34 cellular contexts compared by ENCODE assay signal in genomic region chr7:79598351-79598750, GRCh38.
DNase-seq lines count a peak whose midpoint lies in the region; ATAC-seq, FAIRE-seq and TF ChIP-seq lines count a peak whose summit lies in the region.
"Had no signal": no experiment of that assay in that cellular context is flagged by ENCODE, and none has a peak within 500 bp of the region (broad histone marks: within the 10 kb centered on the region; RNA-seq: fewer than 3 reads in every experiment).

No MANE protein-coding gene starts in this region.

- no peak for TF ChIP-seq POLR2A in esophagus muscularis mucosa (IDR thresholded peaks at IDR 0.05; ENCODE audit: low read depth)

- TF ChIP-seq CTCF in keratinocyte (optimal IDR thresholded peaks at IDR 0.05 in 1 of 3, IDR thresholded peaks at IDR 0.05 in 1 of 3, conservative IDR thresholded peaks at IDR 0.05 in 1 of 3; ENCODE audit: extremely low read depth in 1 of 3, insufficient read depth in 2 of 3, low read length in 3 of 3) (no peak), esophagus muscularis mucosa (IDR thresholded peaks at IDR 0.05) (no peak)
- TF ChIP-seq CTCF in activated CD8-positive, alpha-beta T cell treated with anti-CD3 and anti-CD28 coated beads for 36 hours (IDR thresholded peaks at IDR 0.05): no peak

- no peak overlapping the region for H3K4me3 ChIP-seq in keratinocyte (ENCODE audit: control insufficient read depth in 2 of 3, extremely low read depth in 1 of 3, insufficient read depth in 2 of 3, low read depth in 1 of 3, low read length in 3 of 3)
- H3K4me3 ChIP-seq in esophagus muscularis mucosa: no peak overlapping the region
- H3K4me3 ChIP-seq: esophagus squamous epithelium, gastroesophageal sphincter, smooth muscle cell, upper lobe of right lung had no signal

- dilution Hi-C loops in keratinocyte (cut with MboI; ENCODE audit: extremely low pct_ligation_motif_present, low sequenced_read_pairs): no loop called here

- no peaks in the 10 kb centered on the region for H3K9me1 ChIP-seq in keratinocyte (ENCODE audit: control insufficient read depth, extremely low read depth, insufficient read depth, low read length)

- no peaks in the 10 kb centered on the region for H3K79me2 ChIP-seq in keratinocyte (ENCODE audit: control insufficient read depth, insufficient read depth, low read length)

- H3K27ac ChIP-seq in keratinocyte (ENCODE audit: control insufficient read depth, insufficient read depth, low read length): no peak overlapping the region
- H3K27ac ChIP-seq in esophagus muscularis mucosa (replicated peaks in 1 of 4): no peak overlapping the region
- H3K27ac ChIP-seq: brain microvascular endothelial cell, esophagus squamous epithelium, gastroesophageal sphincter, RWPE1, upper lobe of right lung, VCaP had no signal

- no peak overlapping the region for H3K9ac ChIP-seq in keratinocyte (ENCODE audit: control insufficient read depth, extremely low read depth, insufficient read depth, low read length)

- no peak overlapping the region for H3K4me3 Mint-ChIP-seq in activated CD8-positive, alpha-beta T cell treated with anti-CD3 and anti-CD28 coated beads for 36 hours
- H3K4me3 Mint-ChIP-seq: activated CD4-positive, alpha-beta T cell treated with anti-CD3 and anti-CD28 coated beads, Interleukin-2, amount 10 ng/mL, durations not matched to agents 7 days and 5 days; activated CD8-positive, alpha-beta memory T cell treated with anti-CD3 and anti-CD28 coated beads, Interleukin-2, amount 10 ng/mL, durations not matched to agents 7 days and 5 days; activated naive CD4-positive, alpha-beta T cell treated with anti-CD3 and anti-CD28 coated beads for 36 hours; activated T-cell treated with anti-CD3 and anti-CD28 coated beads, Interleukin-2, amount 50 U/mL, for 72 hours; CD4-positive, CD25-positive, alpha-beta regulatory T cell; naive thymus-derived CD4-positive, alpha-beta T cell; stimulated activated effector memory CD8-positive, alpha-beta T cell treated with anti-CD3 and anti-CD28 coated beads, Interleukin-12 subunit alpha, Interleukin-12 subunit beta, amount 100 ng/mL, for 72 hours had no signal

- H3K27me3 ChIP-seq in keratinocyte (ENCODE audit: control insufficient read depth, extremely low read depth, insufficient read depth, low read length) (no peaks in the 10 kb centered on the region), esophagus muscularis mucosa (no peaks in the 10 kb centered on the region)
- H3K27me3 ChIP-seq: brain microvascular endothelial cell, esophagus squamous epithelium, gastroesophageal sphincter, upper lobe of right lung had no signal

- H3K4me1 ChIP-seq in keratinocyte (ENCODE audit: control insufficient read depth, extremely low read depth, insufficient read depth, low read length) (no peaks in the 10 kb centered on the region), esophagus muscularis mucosa (no peaks in the 10 kb centered on the region)
- H3K4me1 ChIP-seq: esophagus squamous epithelium, gastroesophageal sphincter, upper lobe of right lung had no signal

- no peaks in the 10 kb centered on the region for H4K20me1 ChIP-seq in keratinocyte (ENCODE audit: control insufficient read depth, extremely low read depth, insufficient read depth, low read length)

- no peak for ATAC-seq in GM21717 (IDR thresholded peaks at IDR 0.05; ENCODE audit: unreplicated experiment)
- no peak for ATAC-seq in GM18511 (IDR thresholded peaks at IDR 0.05; ENCODE audit: unreplicated experiment)
- no peak for ATAC-seq in activated CD8-positive, alpha-beta T cell treated with anti-CD3 and anti-CD28 coated beads for 36 hours
- ATAC-seq: activated CD8-positive, alpha-beta memory T cell treated with anti-CD3 and anti-CD28 coated beads, Interleukin-2, amount 10 ng/mL, durations not matched to agents 7 days and 5 days; activated T-cell treated with anti-CD3 and anti-CD28 coated beads, Interleukin-2, amount 50 U/mL, for 72 hours; gastroesophageal sphincter; left ventricle myocardium superior; naive thymus-derived CD4-positive, alpha-beta T cell; SK-N-SH treated with all-trans-retinoic acid at 6 μM for 48 hours; stimulated activated effector memory CD8-positive, alpha-beta T cell treated with anti-CD3 and anti-CD28 coated beads, Interleukin-12 subunit alpha, Interleukin-12 subunit beta, amount 100 ng/mL, for 72 hours; upper lobe of right lung had no signal

- no peak overlapping the region for H3K4me2 ChIP-seq in keratinocyte (ENCODE audit: control insufficient read depth, extremely low read depth, insufficient read depth, low read depth, low read length)
- H3K4me2 ChIP-seq: smooth muscle cell had no signal

- FAIRE-seq in keratinocyte (lab: Jason Lieb, UNC): peak; percentile 17
- FAIRE-seq: GM12891, islet of Langerhans had no signal

- H3K27ac Mint-ChIP-seq in activated CD8-positive, alpha-beta T cell treated with anti-CD3 and anti-CD28 coated beads for 36 hours: no peak overlapping the region
- H3K27ac Mint-ChIP-seq: activated CD4-positive, alpha-beta T cell treated with anti-CD3 and anti-CD28 coated beads, Interleukin-2, amount 10 ng/mL, durations not matched to agents 7 days and 5 days; activated CD8-positive, alpha-beta memory T cell treated with anti-CD3 and anti-CD28 coated beads, Interleukin-2, amount 10 ng/mL, durations not matched to agents 7 days and 5 days; activated naive CD4-positive, alpha-beta T cell treated with anti-CD3 and anti-CD28 coated beads for 36 hours; activated T-cell treated with anti-CD3 and anti-CD28 coated beads, Interleukin-2, amount 50 U/mL, for 72 hours; CD4-positive, CD25-positive, alpha-beta regulatory T cell; naive thymus-derived CD4-positive, alpha-beta T cell; stimulated activated effector memory CD8-positive, alpha-beta T cell treated with anti-CD3 and anti-CD28 coated beads, Interleukin-12 subunit alpha, Interleukin-12 subunit beta, amount 100 ng/mL, for 72 hours had no signal

- DNase-seq in HT-29 (ENCODE audit: low spot score) (peak; percentile 59), NCI-H187 (lab: John Stamatoyannopoulos, UW) (peak; percentile 44 to 72), NCI-H510A (lab: John Stamatoyannopoulos, UW) (peak; percentile 4), keratinocyte (ENCODE audit: low read depth, low spot score) (no peak), esophagus muscularis mucosa (ENCODE audit: extremely low spot score) (no peak)
- no peak for DNase-seq in activated CD8-positive, alpha-beta T cell treated with anti-CD3 and anti-CD28 coated beads for 36 hours
- DNase-seq: activated CD4-positive, alpha-beta T cell treated with anti-CD3 and anti-CD28 coated beads, Interleukin-2, amount 10 ng/mL, durations not matched to agents 7 days and 5 days; activated CD8-positive, alpha-beta memory T cell treated with anti-CD3 and anti-CD28 coated beads, Interleukin-2, amount 10 ng/mL, durations not matched to agents 7 days and 5 days; activated naive CD4-positive, alpha-beta T cell treated with anti-CD3 and anti-CD28 coated beads for 36 hours; activated T-cell treated with anti-CD3 and anti-CD28 coated beads, Interleukin-2, amount 50 U/mL, for 72 hours; brain microvascular endothelial cell; CD4-positive, CD25-positive, alpha-beta regulatory T cell; effector memory CD4-positive, alpha-beta T cell; esophagus squamous epithelium; H7; Karpas-422; left ventricle myocardium superior; naive thymus-derived CD4-positive, alpha-beta T cell; NCI-H1436; NCI-H446 treated with DMSO at 0.1 percent for 48 hours; nucleus accumbens; retina; substantia nigra; upper lobe of right lung had no signal

- CTCF ChIA-PET in activated CD8-positive, alpha-beta T cell treated with anti-CD3 and anti-CD28 coated beads for 36 hours (lab: Charles Lee): no interaction called here

- H3K36me3 ChIP-seq in keratinocyte (ENCODE audit: control insufficient read depth in 2 of 2, extremely low read depth in 1 of 2, insufficient read depth in 2 of 2, low read length in 2 of 2): no peaks in the 10 kb centered on the region
- no peaks in the 10 kb centered on the region for H3K36me3 ChIP-seq in esophagus muscularis mucosa
- H3K36me3 ChIP-seq: brain microvascular endothelial cell, esophagus squamous epithelium, gastroesophageal sphincter, upper lobe of right lung had no signal

- H3K9me3 ChIP-seq in keratinocyte (ENCODE audit: control insufficient read depth, low read depth, low read length) (no peaks in the 10 kb centered on the region), esophagus muscularis mucosa (no peaks in the 10 kb centered on the region)
- H3K9me3 ChIP-seq: esophagus squamous epithelium, gastroesophageal sphincter, upper lobe of right lung had no signal

- no peaks in the 10 kb centered on the region for H3K9me3 Mint-ChIP-seq in activated CD8-positive, alpha-beta T cell treated with anti-CD3 and anti-CD28 coated beads for 36 hours
- H3K9me3 Mint-ChIP-seq: activated CD4-positive, alpha-beta T cell treated with anti-CD3 and anti-CD28 coated beads, Interleukin-2, amount 10 ng/mL, durations not matched to agents 7 days and 5 days; activated naive CD4-positive, alpha-beta T cell treated with anti-CD3 and anti-CD28 coated beads for 36 hours; naive thymus-derived CD4-positive, alpha-beta T cell had no signal

- no peaks in the 10 kb centered on the region for H3K4me1 Mint-ChIP-seq in activated CD8-positive, alpha-beta T cell treated with anti-CD3 and anti-CD28 coated beads for 36 hours (ENCODE audit: low read depth)
- H3K4me1 Mint-ChIP-seq: activated CD4-positive, alpha-beta T cell treated with anti-CD3 and anti-CD28 coated beads, Interleukin-2, amount 10 ng/mL, durations not matched to agents 7 days and 5 days; activated CD8-positive, alpha-beta memory T cell treated with anti-CD3 and anti-CD28 coated beads, Interleukin-2, amount 10 ng/mL, durations not matched to agents 7 days and 5 days; CD4-positive, CD25-positive, alpha-beta regulatory T cell; naive thymus-derived CD4-positive, alpha-beta T cell; stimulated activated effector memory CD8-positive, alpha-beta T cell treated with anti-CD3 and anti-CD28 coated beads, Interleukin-12 subunit alpha, Interleukin-12 subunit beta, amount 100 ng/mL, for 72 hours had no signal

- H2AFZ ChIP-seq in keratinocyte (ENCODE audit: control insufficient read depth, low read length): no peak overlapping the region

- POLR2A ChIA-PET in activated CD8-positive, alpha-beta T cell treated with anti-CD3 and anti-CD28 coated beads for 36 hours (lab: Charles Lee): no interaction called here

- H3K36me3 Mint-ChIP-seq in activated CD8-positive, alpha-beta T cell treated with anti-CD3 and anti-CD28 coated beads for 36 hours (ENCODE audit: low read depth): no peaks in the 10 kb centered on the region
- H3K36me3 Mint-ChIP-seq: activated CD8-positive, alpha-beta memory T cell treated with anti-CD3 and anti-CD28 coated beads, Interleukin-2, amount 10 ng/mL, durations not matched to agents 7 days and 5 days; CD4-positive, CD25-positive, alpha-beta regulatory T cell; naive thymus-derived CD4-positive, alpha-beta T cell; stimulated activated effector memory CD8-positive, alpha-beta T cell treated with anti-CD3 and anti-CD28 coated beads, Interleukin-12 subunit alpha, Interleukin-12 subunit beta, amount 100 ng/mL, for 72 hours had no signal

- H3K27me3 Mint-ChIP-seq in activated CD8-positive, alpha-beta T cell treated with anti-CD3 and anti-CD28 coated beads for 36 hours: no peaks in the 10 kb centered on the region
- H3K27me3 Mint-ChIP-seq: activated CD4-positive, alpha-beta T cell treated with anti-CD3 and anti-CD28 coated beads, Interleukin-2, amount 10 ng/mL, durations not matched to agents 7 days and 5 days; activated CD8-positive, alpha-beta memory T cell treated with anti-CD3 and anti-CD28 coated beads, Interleukin-2, amount 10 ng/mL, durations not matched to agents 7 days and 5 days; CD4-positive, CD25-positive, alpha-beta regulatory T cell; naive thymus-derived CD4-positive, alpha-beta T cell had no signal

- intact Hi-C loops in activated CD8-positive, alpha-beta T cell treated with anti-CD3 and anti-CD28 coated beads for 36 hours (cut with micrococcal nuclease): no loop called here
- intact Hi-C loops in esophagus muscularis mucosa (cut with DNase I): no loop called here

- no peak for TF ChIP-seq EP300 in esophagus muscularis mucosa (IDR thresholded peaks at IDR 0.05)

- 34% methylated on average over 3 of the region's 3 CpGs for WGBS in esophagus muscularis mucosa

Comparison
In these comparisons a context has a peak if more than half of its experiments do, and no peak if none do; other contexts are left out.
1. DNase-seq: peak in HT-29 (single experiment), NCI-H187 (2 of 2) and NCI-H510A (single experiment); none in keratinocyte (single experiment), activated CD8-positive, alpha-beta T cell treated with anti-CD3 and anti-CD28 coated beads for 36 hours (single experiment) and esophagus muscularis mucosa (single experiment).